In the genomic region with DNA sequence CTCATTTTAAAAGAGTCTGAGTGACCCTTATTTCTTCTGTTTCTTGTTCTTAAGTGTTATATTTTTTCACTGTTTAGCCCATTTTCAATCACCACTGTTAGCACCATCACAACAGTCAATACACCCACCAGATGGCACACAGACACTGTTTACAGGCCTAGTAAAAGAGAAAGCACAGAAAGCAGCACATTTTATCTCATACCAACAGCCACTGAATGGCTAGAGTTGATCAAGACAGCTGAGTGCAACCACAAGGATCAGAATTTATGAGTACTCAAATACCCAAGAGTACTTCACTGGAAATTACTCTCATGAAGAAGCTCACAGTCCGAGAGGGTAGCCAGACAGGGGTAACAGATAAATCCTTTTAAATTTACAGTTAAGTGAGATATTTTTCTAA, we compare ENCODE assay signal across 1 cellular context.
TF ChIP-seq lines count a peak whose summit lies in the region.

No MANE protein-coding gene starts in this region.

TF ChIP-seq in K562, 482 proteins besides CTCF, POLR2A, EP300 and RAD21 (continued from another document and continues in another):
- TF ChIP-seq, protein P1, sequence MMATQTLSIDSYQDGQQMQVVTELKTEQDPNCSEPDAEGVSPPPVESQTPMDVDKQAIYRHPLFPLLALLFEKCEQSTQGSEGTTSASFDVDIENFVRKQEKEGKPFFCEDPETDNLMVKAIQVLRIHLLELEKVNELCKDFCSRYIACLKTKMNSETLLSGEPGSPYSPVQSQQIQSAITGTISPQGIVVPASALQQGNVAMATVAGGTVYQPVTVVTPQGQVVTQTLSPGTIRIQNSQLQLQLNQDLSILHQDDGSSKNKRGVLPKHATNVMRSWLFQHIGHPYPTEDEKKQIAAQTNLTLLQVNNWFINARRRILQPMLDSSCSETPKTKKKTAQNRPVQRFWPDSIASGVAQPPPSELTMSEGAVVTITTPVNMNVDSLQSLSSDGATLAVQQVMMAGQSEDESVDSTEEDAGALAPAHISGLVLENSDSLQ (IDR thresholded peaks at IDR 0.05): peak; percentile 71
- TF ChIP-seq CHD4 (IDR thresholded peaks at IDR 0.05; ENCODE audit: insufficient read depth, insufficient replicate concordance, low read depth, low read length, poor library complexity, severe bottlenecking) (no peak), ZNF134 (CRISPR knock-in tag; conservative IDR thresholded peaks at IDR 0.05) (peak; percentile 43; the same call in 1 of the 2 replicates), ELF2 (CRISPR knock-in tag; IDR thresholded peaks at IDR 0.05) (no peak), SAFB2 (IDR thresholded peaks at IDR 0.05; ENCODE audit: borderline replicate concordance, low read depth, low read length, severe bottlenecking) (no peak), KAT2B (IDR thresholded peaks at IDR 0.05; ENCODE audit: low read depth, low read length) (no peak), STAT5B (CRISPR knock-in tag; IDR thresholded peaks at IDR 0.05) (no peak), SIN3A (IDR thresholded peaks at IDR 0.05; ENCODE audit: borderline replicate concordance in 2 of 2, control insufficient read depth in 1 of 2, low read depth in 2 of 2, low read length in 2 of 2) (no peak), BRD9 (IDR thresholded peaks at IDR 0.05; ENCODE audit: low read depth, partially characterized antibody) (peak; percentile 91), GABPB2 (CRISPR knock-in tag; conservative IDR thresholded peaks at IDR 0.05) (no peak), SMAD3 (CRISPR knock-in tag; conservative IDR thresholded peaks at IDR 0.05) (peak; percentile 76), MCM2 (IDR thresholded peaks at IDR 0.05; ENCODE audit: low read depth) (no peak), ZNF121 (CRISPR knock-in tag; conservative IDR thresholded peaks at IDR 0.05) (no peak), RHOXF2B (CRISPR knock-in tag; conservative IDR thresholded peaks at IDR 0.05) (0 out of 2 replicates have a peak, but pooled peaks have one; percentile 38), MTA1 (IDR thresholded peaks at IDR 0.05; ENCODE audit: borderline replicate concordance) (no peak), MEF2A (IDR thresholded peaks at IDR 0.05; ENCODE audit: control insufficient read depth, low read depth, low read length) (no peak), NFRKB (IDR thresholded peaks at IDR 0.05; ENCODE audit: low read depth) (no peak), BRCA1 (IDR thresholded peaks at IDR 0.05) (no peak), BRCA1 (CRISPR knock-in tag; IDR thresholded peaks at IDR 0.05) (no peak), MYBL2 (IDR thresholded peaks at IDR 0.05; ENCODE audit: low read depth) (peak; percentile 34; the same call in 1 of the 2 replicates), MYBL2 (CRISPR knock-in tag; IDR thresholded peaks at IDR 0.05; ENCODE audit: borderline replicate concordance) (no peak), OTX1 (CRISPR knock-in tag; IDR thresholded peaks at IDR 0.05) (no peak), STAT5A (IDR thresholded peaks at IDR 0.05; ENCODE audit: borderline replicate concordance, low read length) (peak; percentile 94), PML (IDR thresholded peaks at IDR 0.05; ENCODE audit: low read length) (peak; percentile 91)
- TF ChIP-seq, protein P2, sequence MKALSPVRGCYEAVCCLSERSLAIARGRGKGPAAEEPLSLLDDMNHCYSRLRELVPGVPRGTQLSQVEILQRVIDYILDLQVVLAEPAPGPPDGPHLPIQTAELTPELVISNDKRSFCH (CRISPR knock-in tag; IDR thresholded peaks at IDR 0.05): no peak
- TF ChIP-seq, protein P2 (tag; IDR thresholded peaks at IDR 0.05): no peak
- TF ChIP-seq, protein P3, sequence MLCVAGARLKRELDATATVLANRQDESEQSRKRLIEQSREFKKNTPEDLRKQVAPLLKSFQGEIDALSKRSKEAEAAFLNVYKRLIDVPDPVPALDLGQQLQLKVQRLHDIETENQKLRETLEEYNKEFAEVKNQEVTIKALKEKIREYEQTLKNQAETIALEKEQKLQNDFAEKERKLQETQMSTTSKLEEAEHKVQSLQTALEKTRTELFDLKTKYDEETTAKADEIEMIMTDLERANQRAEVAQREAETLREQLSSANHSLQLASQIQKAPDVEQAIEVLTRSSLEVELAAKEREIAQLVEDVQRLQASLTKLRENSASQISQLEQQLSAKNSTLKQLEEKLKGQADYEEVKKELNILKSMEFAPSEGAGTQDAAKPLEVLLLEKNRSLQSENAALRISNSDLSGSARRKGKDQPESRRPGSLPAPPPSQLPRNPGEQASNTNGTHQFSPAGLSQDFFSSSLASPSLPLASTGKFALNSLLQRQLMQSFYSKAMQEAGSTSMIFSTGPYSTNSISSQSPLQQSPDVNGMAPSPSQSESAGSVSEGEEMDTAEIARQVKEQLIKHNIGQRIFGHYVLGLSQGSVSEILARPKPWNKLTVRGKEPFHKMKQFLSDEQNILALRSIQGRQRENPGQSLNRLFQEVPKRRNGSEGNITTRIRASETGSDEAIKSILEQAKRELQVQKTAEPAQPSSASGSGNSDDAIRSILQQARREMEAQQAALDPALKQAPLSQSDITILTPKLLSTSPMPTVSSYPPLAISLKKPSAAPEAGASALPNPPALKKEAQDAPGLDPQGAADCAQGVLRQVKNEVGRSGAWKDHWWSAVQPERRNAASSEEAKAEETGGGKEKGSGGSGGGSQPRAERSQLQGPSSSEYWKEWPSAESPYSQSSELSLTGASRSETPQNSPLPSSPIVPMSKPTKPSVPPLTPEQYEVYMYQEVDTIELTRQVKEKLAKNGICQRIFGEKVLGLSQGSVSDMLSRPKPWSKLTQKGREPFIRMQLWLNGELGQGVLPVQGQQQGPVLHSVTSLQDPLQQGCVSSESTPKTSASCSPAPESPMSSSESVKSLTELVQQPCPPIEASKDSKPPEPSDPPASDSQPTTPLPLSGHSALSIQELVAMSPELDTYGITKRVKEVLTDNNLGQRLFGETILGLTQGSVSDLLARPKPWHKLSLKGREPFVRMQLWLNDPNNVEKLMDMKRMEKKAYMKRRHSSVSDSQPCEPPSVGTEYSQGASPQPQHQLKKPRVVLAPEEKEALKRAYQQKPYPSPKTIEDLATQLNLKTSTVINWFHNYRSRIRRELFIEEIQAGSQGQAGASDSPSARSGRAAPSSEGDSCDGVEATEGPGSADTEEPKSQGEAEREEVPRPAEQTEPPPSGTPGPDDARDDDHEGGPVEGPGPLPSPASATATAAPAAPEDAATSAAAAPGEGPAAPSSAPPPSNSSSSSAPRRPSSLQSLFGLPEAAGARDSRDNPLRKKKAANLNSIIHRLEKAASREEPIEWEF (CRISPR knock-in tag; IDR thresholded peaks at IDR 0.05): peak; percentile 88
- TF ChIP-seq, protein P4, sequence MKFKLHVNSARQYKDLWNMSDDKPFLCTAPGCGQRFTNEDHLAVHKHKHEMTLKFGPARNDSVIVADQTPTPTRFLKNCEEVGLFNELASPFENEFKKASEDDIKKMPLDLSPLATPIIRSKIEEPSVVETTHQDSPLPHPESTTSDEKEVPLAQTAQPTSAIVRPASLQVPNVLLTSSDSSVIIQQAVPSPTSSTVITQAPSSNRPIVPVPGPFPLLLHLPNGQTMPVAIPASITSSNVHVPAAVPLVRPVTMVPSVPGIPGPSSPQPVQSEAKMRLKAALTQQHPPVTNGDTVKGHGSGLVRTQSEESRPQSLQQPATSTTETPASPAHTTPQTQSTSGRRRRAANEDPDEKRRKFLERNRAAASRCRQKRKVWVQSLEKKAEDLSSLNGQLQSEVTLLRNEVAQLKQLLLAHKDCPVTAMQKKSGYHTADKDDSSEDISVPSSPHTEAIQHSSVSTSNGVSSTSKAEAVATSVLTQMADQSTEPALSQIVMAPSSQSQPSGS (CRISPR knock-in tag; IDR thresholded peaks at IDR 0.05): no peak
- TF ChIP-seq, protein P5, sequence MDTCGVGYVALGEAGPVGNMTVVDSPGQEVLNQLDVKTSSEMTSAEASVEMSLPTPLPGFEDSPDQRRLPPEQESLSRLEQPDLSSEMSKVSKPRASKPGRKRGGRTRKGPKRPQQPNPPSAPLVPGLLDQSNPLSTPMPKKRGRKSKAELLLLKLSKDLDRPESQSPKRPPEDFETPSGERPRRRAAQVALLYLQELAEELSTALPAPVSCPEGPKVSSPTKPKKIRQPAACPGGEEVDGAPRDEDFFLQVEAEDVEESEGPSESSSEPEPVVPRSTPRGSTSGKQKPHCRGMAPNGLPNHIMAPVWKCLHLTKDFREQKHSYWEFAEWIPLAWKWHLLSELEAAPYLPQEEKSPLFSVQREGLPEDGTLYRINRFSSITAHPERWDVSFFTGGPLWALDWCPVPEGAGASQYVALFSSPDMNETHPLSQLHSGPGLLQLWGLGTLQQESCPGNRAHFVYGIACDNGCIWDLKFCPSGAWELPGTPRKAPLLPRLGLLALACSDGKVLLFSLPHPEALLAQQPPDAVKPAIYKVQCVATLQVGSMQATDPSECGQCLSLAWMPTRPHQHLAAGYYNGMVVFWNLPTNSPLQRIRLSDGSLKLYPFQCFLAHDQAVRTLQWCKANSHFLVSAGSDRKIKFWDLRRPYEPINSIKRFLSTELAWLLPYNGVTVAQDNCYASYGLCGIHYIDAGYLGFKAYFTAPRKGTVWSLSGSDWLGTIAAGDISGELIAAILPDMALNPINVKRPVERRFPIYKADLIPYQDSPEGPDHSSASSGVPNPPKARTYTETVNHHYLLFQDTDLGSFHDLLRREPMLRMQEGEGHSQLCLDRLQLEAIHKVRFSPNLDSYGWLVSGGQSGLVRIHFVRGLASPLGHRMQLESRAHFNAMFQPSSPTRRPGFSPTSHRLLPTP (IDR thresholded peaks at IDR 0.05; ENCODE audit: borderline replicate concordance, extremely low read depth, insufficient read length): no peak
- TF ChIP-seq, protein P6, sequence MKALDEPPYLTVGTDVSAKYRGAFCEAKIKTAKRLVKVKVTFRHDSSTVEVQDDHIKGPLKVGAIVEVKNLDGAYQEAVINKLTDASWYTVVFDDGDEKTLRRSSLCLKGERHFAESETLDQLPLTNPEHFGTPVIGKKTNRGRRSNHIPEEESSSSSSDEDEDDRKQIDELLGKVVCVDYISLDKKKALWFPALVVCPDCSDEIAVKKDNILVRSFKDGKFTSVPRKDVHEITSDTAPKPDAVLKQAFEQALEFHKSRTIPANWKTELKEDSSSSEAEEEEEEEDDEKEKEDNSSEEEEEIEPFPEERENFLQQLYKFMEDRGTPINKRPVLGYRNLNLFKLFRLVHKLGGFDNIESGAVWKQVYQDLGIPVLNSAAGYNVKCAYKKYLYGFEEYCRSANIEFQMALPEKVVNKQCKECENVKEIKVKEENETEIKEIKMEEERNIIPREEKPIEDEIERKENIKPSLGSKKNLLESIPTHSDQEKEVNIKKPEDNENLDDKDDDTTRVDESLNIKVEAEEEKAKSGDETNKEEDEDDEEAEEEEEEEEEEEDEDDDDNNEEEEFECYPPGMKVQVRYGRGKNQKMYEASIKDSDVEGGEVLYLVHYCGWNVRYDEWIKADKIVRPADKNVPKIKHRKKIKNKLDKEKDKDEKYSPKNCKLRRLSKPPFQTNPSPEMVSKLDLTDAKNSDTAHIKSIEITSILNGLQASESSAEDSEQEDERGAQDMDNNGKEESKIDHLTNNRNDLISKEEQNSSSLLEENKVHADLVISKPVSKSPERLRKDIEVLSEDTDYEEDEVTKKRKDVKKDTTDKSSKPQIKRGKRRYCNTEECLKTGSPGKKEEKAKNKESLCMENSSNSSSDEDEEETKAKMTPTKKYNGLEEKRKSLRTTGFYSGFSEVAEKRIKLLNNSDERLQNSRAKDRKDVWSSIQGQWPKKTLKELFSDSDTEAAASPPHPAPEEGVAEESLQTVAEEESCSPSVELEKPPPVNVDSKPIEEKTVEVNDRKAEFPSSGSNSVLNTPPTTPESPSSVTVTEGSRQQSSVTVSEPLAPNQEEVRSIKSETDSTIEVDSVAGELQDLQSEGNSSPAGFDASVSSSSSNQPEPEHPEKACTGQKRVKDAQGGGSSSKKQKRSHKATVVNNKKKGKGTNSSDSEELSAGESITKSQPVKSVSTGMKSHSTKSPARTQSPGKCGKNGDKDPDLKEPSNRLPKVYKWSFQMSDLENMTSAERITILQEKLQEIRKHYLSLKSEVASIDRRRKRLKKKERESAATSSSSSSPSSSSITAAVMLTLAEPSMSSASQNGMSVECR (CRISPR knock-in tag; IDR thresholded peaks at IDR 0.05): no peak
- TF ChIP-seq, protein P7, sequence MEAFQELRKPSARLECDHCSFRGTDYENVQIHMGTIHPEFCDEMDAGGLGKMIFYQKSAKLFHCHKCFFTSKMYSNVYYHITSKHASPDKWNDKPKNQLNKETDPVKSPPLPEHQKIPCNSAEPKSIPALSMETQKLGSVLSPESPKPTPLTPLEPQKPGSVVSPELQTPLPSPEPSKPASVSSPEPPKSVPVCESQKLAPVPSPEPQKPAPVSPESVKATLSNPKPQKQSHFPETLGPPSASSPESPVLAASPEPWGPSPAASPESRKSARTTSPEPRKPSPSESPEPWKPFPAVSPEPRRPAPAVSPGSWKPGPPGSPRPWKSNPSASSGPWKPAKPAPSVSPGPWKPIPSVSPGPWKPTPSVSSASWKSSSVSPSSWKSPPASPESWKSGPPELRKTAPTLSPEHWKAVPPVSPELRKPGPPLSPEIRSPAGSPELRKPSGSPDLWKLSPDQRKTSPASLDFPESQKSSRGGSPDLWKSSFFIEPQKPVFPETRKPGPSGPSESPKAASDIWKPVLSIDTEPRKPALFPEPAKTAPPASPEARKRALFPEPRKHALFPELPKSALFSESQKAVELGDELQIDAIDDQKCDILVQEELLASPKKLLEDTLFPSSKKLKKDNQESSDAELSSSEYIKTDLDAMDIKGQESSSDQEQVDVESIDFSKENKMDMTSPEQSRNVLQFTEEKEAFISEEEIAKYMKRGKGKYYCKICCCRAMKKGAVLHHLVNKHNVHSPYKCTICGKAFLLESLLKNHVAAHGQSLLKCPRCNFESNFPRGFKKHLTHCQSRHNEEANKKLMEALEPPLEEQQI (IDR thresholded peaks at IDR 0.05): peak; percentile 93
- TF ChIP-seq, protein P8, sequence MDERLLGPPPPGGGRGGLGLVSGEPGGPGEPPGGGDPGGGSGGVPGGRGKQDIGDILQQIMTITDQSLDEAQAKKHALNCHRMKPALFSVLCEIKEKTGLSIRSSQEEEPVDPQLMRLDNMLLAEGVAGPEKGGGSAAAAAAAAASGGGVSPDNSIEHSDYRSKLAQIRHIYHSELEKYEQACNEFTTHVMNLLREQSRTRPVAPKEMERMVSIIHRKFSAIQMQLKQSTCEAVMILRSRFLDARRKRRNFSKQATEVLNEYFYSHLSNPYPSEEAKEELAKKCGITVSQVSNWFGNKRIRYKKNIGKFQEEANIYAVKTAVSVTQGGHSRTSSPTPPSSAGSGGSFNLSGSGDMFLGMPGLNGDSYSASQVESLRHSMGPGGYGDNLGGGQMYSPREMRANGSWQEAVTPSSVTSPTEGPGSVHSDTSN (CRISPR knock-in tag; IDR thresholded peaks at IDR 0.05; ENCODE audit: low read depth): no peak
- TF ChIP-seq, protein P8 (tag; conservative IDR thresholded peaks at IDR 0.05; ENCODE audit: low read depth): peak; percentile 86
